ENCODE assay signal across 28 cellular contexts in genomic region chr15:44574734-44575133, GRCh38. TPM values are rescaled to one million over a fixed set of nuclear protein-coding genes. Genes with fewer than 3 reads are reported as not detected.
DNase-seq lines count a peak whose midpoint lies in the region; ATAC-seq, FAIRE-seq and TF ChIP-seq lines count a peak whose summit lies in the region.
"Had no signal": no experiment of that assay in that cellular context is flagged by ENCODE, and none has a peak within 500 bp of the region (broad histone marks: within the 10 kb centered on the region; RNA-seq: fewer than 3 reads in every experiment).

No MANE protein-coding gene starts in this region.

- H3K4me1 ChIP-seq in A549, result no peaks in the 10 kb centered on the region
- H3K4me1 ChIP-seq: Caco-2 had no signal

- TF ChIP-seq CTCF in A549 (IDR thresholded peaks at IDR 0.05), result no peak
- TF ChIP-seq CTCF in endothelial cell (IDR thresholded peaks at IDR 0.05; ENCODE audit: unreplicated experiment), result no peak

- H3K4me1 Mint-ChIP-seq in activated CD4-positive, alpha-beta memory T cell treated with anti-CD3 and anti-CD28 coated beads, Interleukin-2, amount 10 ng/mL, durations not matched to agents 7 days and 5 days, result peaks cover 25% of the 10 kb centered on the region
- H3K4me1 Mint-ChIP-seq in activated CD4-positive, alpha-beta memory T cell treated with anti-CD3 and anti-CD28 coated beads for 36 hours (ENCODE audit: low read depth), result peaks cover 7% of the 10 kb centered on the region
- H3K4me1 Mint-ChIP-seq in T-helper 17 cell (peaks cover 6% of the 10 kb centered on the region), endothelial cell (ENCODE audit: unreplicated experiment) (no peaks in the 10 kb centered on the region)
- H3K4me1 Mint-ChIP-seq: mesothelial cell of epicardium, nephron had no signal

- H3K4me2 ChIP-seq in A549, result no peak overlapping the region

- CTCF ChIA-PET in activated CD4-positive, alpha-beta memory T cell treated with anti-CD3 and anti-CD28 coated beads, Interleukin-2, amount 10 ng/mL, durations not matched to agents 7 days and 5 days (lab: Charles Lee), result interaction anchor here (0.8 to 2.4 kb wide), 3 partner anchors 10 to 164 kb away, joined by 3 to 10 read pairs (median 6); partner anchors contain the start of gene TRIM69
- CTCF ChIA-PET in activated CD4-positive, alpha-beta memory T cell treated with anti-CD3 and anti-CD28 coated beads for 36 hours (lab: Charles Lee), result interaction anchor here (2.8 kb wide), 1 partner anchor 9 kb away, joined by 14 read pairs; no protein-coding TSS in a partner anchor
- CTCF ChIA-PET in A549 (lab: Yijun Ruan, JAX), result interaction anchor here (1.3 to 1.7 kb wide), 3 partner anchors 9 to 164 kb away, joined by 3 to 5 read pairs (median 5); no protein-coding TSS in a partner anchor

- H3K4me3 Mint-ChIP-seq in activated CD4-positive, alpha-beta memory T cell treated with anti-CD3 and anti-CD28 coated beads, Interleukin-2, amount 10 ng/mL, durations not matched to agents 7 days and 5 days, result no peak overlapping the region
- H3K4me3 Mint-ChIP-seq in activated CD4-positive, alpha-beta memory T cell treated with anti-CD3 and anti-CD28 coated beads for 36 hours, result no peak overlapping the region
- no peak overlapping the region for H3K4me3 Mint-ChIP-seq in T-helper 17 cell
- H3K4me3 Mint-ChIP-seq in endothelial cell (ENCODE audit: unreplicated experiment), result peak overlapping the region; percentile 50
- H3K4me3 Mint-ChIP-seq: activated T-cell treated with anti-CD3 and anti-CD28 coated beads, Interleukin-2, amount 50 U/mL, for 72 hours; mesothelial cell of epicardium; nephron; type B pancreatic cell had no signal

- no peak for TF ChIP-seq POLR2A in A549 (IDR thresholded peaks at IDR 0.05; ENCODE audit: low read length)

- H3K9me3 ChIP-seq in A549 (no peaks in the 10 kb centered on the region), T-helper 17 cell (ENCODE audit: control insufficient read depth, low read length, poor library complexity, severe bottlenecking) (no peaks in the 10 kb centered on the region)
- H3K9me3 ChIP-seq: Caco-2, left lung had no signal

- peak overlapping the region; percentile 32 for H3K27ac Mint-ChIP-seq in activated CD4-positive, alpha-beta memory T cell treated with anti-CD3 and anti-CD28 coated beads, Interleukin-2, amount 10 ng/mL, durations not matched to agents 7 days and 5 days
- no peak overlapping the region for H3K27ac Mint-ChIP-seq in activated CD4-positive, alpha-beta memory T cell treated with anti-CD3 and anti-CD28 coated beads for 36 hours
- peak overlapping the region; percentile 67 for H3K27ac Mint-ChIP-seq in T-helper 17 cell
- no peak overlapping the region for H3K27ac Mint-ChIP-seq in endothelial cell (ENCODE audit: unreplicated experiment)
- H3K27ac Mint-ChIP-seq: activated T-cell treated with anti-CD3 and anti-CD28 coated beads, Interleukin-2, amount 50 U/mL, for 72 hours; mesothelial cell of epicardium; nephron; type B pancreatic cell had no signal

- ATAC-seq in A549 (no peak), T-helper 17 cell (no peak)
- ATAC-seq: activated T-cell treated with anti-CD3 and anti-CD28 coated beads, Interleukin-2, amount 50 U/mL, for 72 hours; left lung; PC-3 had no signal

- no peaks in the 10 kb centered on the region for H3K9me3 Mint-ChIP-seq in activated CD4-positive, alpha-beta memory T cell treated with anti-CD3 and anti-CD28 coated beads, Interleukin-2, amount 10 ng/mL, durations not matched to agents 7 days and 5 days
- no peaks in the 10 kb centered on the region for H3K9me3 Mint-ChIP-seq in activated CD4-positive, alpha-beta memory T cell treated with anti-CD3 and anti-CD28 coated beads for 36 hours
- no peaks in the 10 kb centered on the region for H3K9me3 Mint-ChIP-seq in endothelial cell (ENCODE audit: unreplicated experiment)
- H3K9me3 Mint-ChIP-seq: activated T-cell treated with anti-CD3 and anti-CD28 coated beads, Interleukin-2, amount 50 U/mL, for 72 hours; mesothelial cell of epicardium; nephron; type B pancreatic cell had no signal

- FAIRE-seq in A549 (lab: Jason Lieb, UNC), result no peak
- FAIRE-seq: A204.1, GM19239, islet of Langerhans, TTC549 had no signal

- no peak for DNase-seq in activated CD4-positive, alpha-beta memory T cell treated with anti-CD3 and anti-CD28 coated beads, Interleukin-2, amount 10 ng/mL, durations not matched to agents 7 days and 5 days
- no peak for DNase-seq in activated CD4-positive, alpha-beta memory T cell treated with anti-CD3 and anti-CD28 coated beads for 36 hours
- DNase-seq in A549 (ENCODE audit: low read depth in 1 of 2, low spot score in 1 of 2) (no peak), T-helper 17 cell (no peak), endothelial cell (ENCODE audit: low spot score) (no peak), medulla oblongata (ENCODE audit: extremely low spot score) (no peak), KG1 (lab: John Stamatoyannopoulos, UW) (no peak), posterior vena cava (ENCODE audit: low spot score) (no peak)
- DNase-seq: activated CD4-positive, CD25-positive, alpha-beta regulatory T cell treated with anti-CD3 and anti-CD28 coated beads, Interleukin-2, amount 50 U/mL, for 72 hours; activated T-cell treated with anti-CD3 and anti-CD28 coated beads, Interleukin-2, amount 50 U/mL, for 72 hours; AML-193; Caco-2; cerebellar nuclear complex; DMS79 treated with DMSO at 0.1 percent for 48 hours; dorsolateral prefrontal cortex; left lung; NCI-H1694; NCI-H510A; PC-3; SHP77; stimulated activated CD4-positive, alpha-beta T cell treated with anti-CD3 and anti-CD28 coated beads, Interleukin-2, amount 100 ng/mL, for 24 hours had no signal

- H3K27me3 Mint-ChIP-seq in activated CD4-positive, alpha-beta memory T cell treated with anti-CD3 and anti-CD28 coated beads, Interleukin-2, amount 10 ng/mL, durations not matched to agents 7 days and 5 days, result no peaks in the 10 kb centered on the region
- H3K27me3 Mint-ChIP-seq in activated CD4-positive, alpha-beta memory T cell treated with anti-CD3 and anti-CD28 coated beads for 36 hours, result no peaks in the 10 kb centered on the region
- H3K27me3 Mint-ChIP-seq in T-helper 17 cell, result no peaks in the 10 kb centered on the region
- peaks cover 4% of the 10 kb centered on the region for H3K27me3 Mint-ChIP-seq in endothelial cell (ENCODE audit: unreplicated experiment)
- H3K27me3 Mint-ChIP-seq: type B pancreatic cell had no signal

- no peak overlapping the region for H3K27ac ChIP-seq in A549
- H3K27ac ChIP-seq: dorsolateral prefrontal cortex, left lung had no signal

- intact Hi-C loops in activated CD4-positive, alpha-beta memory T cell treated with anti-CD3 and anti-CD28 coated beads for 36 hours (cut with micrococcal nuclease), result loop anchor here (5.0 kb wide), 1 partner anchor 348 kb away; no protein-coding TSS in a partner anchor
- intact Hi-C loops in posterior vena cava (cut with DNase I), result no loop called here

- no peak for TF ChIP-seq EP300 in A549 (IDR thresholded peaks at IDR 0.05)

- POLR2A ChIA-PET in activated CD4-positive, alpha-beta memory T cell treated with anti-CD3 and anti-CD28 coated beads, Interleukin-2, amount 10 ng/mL, durations not matched to agents 7 days and 5 days (lab: Charles Lee), result no interaction called here
- POLR2A ChIA-PET in activated CD4-positive, alpha-beta memory T cell treated with anti-CD3 and anti-CD28 coated beads for 36 hours (lab: Charles Lee), result no interaction called here
- POLR2A ChIA-PET in A549 (lab: Yijun Ruan, JAX), result interaction anchor here (0.6 kb wide), 1 partner anchor 163 kb away, joined by 6 read pairs; no protein-coding TSS in a partner anchor

- 89% methylated on average over 1 of the region's 1 CpG for WGBS in A549 (ENCODE audit: missing lambda C conversion rate)

- H3K4me3 ChIP-seq in A549, result no peak overlapping the region
- H3K4me3 ChIP-seq: dorsolateral prefrontal cortex, left lung had no signal

- no peak for TF ChIP-seq RAD21 in A549 (conservative IDR thresholded peaks at IDR 0.05 in 1 of 2, IDR thresholded peaks at IDR 0.05 in 1 of 2)

- H3K36me3 Mint-ChIP-seq in activated CD4-positive, alpha-beta memory T cell treated with anti-CD3 and anti-CD28 coated beads, Interleukin-2, amount 10 ng/mL, durations not matched to agents 7 days and 5 days (ENCODE audit: low read depth), result peaks cover 46% of the 10 kb centered on the region
- peaks cover 13% of the 10 kb centered on the region for H3K36me3 Mint-ChIP-seq in activated CD4-positive, alpha-beta memory T cell treated with anti-CD3 and anti-CD28 coated beads for 36 hours
- H3K36me3 Mint-ChIP-seq in T-helper 17 cell (ENCODE audit: low read depth) (peaks cover 3% of the 10 kb centered on the region), endothelial cell (ENCODE audit: low read depth, unreplicated experiment) (peaks cover 12% of the 10 kb centered on the region)

TF ChIP-seq in A549, 52 proteins besides CTCF, POLR2A, EP300 and RAD21:
- TF ChIP-seq CBX8 (IDR thresholded peaks at IDR 0.05) (no peak), KDM1A (IDR thresholded peaks at IDR 0.05; ENCODE audit: low read depth) (no peak), MAFK (IDR thresholded peaks at IDR 0.05; ENCODE audit: partially characterized antibody) (peak; percentile 6), JUN (IDR thresholded peaks at IDR 0.05) (no peak)

RNA-seq across cellular contexts. Expression of gene EIF3J, which starts 37.8 kb away (rescaled TPM):
- 10 to 100 TPM; 70.6 to 87.8 TPM for total RNA-seq in activated CD4-positive, alpha-beta memory T cell treated with anti-CD3 and anti-CD28 coated beads, Interleukin-2, amount 10 ng/mL, durations not matched to agents 7 days and 5 days
- 10 to 100 TPM; 92.6 to 95.2 TPM for total RNA-seq in activated CD4-positive, alpha-beta memory T cell treated with anti-CD3 and anti-CD28 coated beads for 36 hours
- polyA plus RNA-seq in A549 (2011; rRNA removed), result 91.3 and 114 TPM in 2 replicates
- polyA plus RNA-seq in A549 (2012; cell fraction: cytosol; rRNA removed), result 32.7 and 33.0 TPM in 2 replicates
- polyA plus RNA-seq in A549 (2012; cell fraction: nucleus; rRNA removed), result 8.7 and 11.4 TPM in 2 replicates
- polyA plus RNA-seq in A549 (2017; fragmentation: RNase III; extraction: RNeasy Plus Mini Kit Qiagen cat#74134 plus additional on column Dnase treatment), result 88.5 to 107 TPM (median 90.6 TPM) in 3 replicates
- 20.6 and 23.1 TPM in 2 replicates for polyA minus RNA-seq in A549 (2011; rRNA and poly(A)+ RNA removed)
- total RNA-seq in T-helper 17 cell, result 10 to 100 TPM; 52.7 to 73.1 TPM
- total RNA-seq in endothelial cell (ENCODE audit: unreplicated experiment), result 83.1 TPM
- total RNA-seq in posterior vena cava, result 10 to 100 TPM; 60.2 to 70.8 TPM

Comparison
In these comparisons a context has a peak if more than half of its experiments do, and no peak if none do; other contexts are left out.
1. H3K27ac Mint-ChIP-seq: peak in activated CD4-positive, alpha-beta memory T cell treated with anti-CD3 and anti-CD28 coated beads, Interleukin-2, amount 10 ng/mL, durations not matched to agents 7 days and 5 days (single experiment) and T-helper 17 cell (single experiment); none in activated CD4-positive, alpha-beta memory T cell treated with anti-CD3 and anti-CD28 coated beads for 36 hours (single experiment) and endothelial cell (single experiment).